Comparison of ENCODE assay signal across 9 cellular contexts in the genomic region with DNA sequence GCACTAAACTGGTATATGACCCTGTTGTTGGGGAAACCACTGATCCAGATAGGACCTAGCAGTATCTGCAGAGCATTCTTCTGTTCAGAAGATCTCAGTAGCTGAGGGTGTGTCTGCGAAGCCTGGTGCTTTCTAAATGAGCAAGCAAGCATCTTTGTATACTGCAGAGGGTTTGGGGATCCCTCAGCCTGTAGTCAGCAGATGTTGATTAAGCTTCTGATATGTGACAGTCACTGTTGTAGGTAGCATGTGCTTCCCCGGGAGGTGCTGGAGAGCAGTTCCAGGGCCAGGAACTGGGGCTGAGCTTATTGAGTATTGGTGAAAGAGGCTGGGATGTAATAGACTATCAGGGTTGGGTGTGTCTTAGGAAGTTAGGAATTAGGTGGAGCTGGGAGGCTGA. TPM values are rescaled to one million over a fixed set of nuclear protein-coding genes. Genes with fewer than 3 reads are reported as not detected.
DNase-seq lines count a peak whose midpoint lies in the region; TF ChIP-seq lines count a peak whose summit lies in the region.
"Had no signal": no experiment of that assay in that cellular context is flagged by ENCODE, and none has a peak within 500 bp of the region (broad histone marks: within the 10 kb centered on the region; RNA-seq: fewer than 3 reads in every experiment).

No MANE protein-coding gene starts in this region.

- no peaks in the 10 kb centered on the region for H3K27me3 ChIP-seq in skeletal muscle satellite cell (ENCODE audit: control insufficient read depth, insufficient read depth, low read length)

- peak overlapping the region; percentile 88 for H3K27ac Mint-ChIP-seq in activated naive CD4-positive, alpha-beta T cell treated with anti-CD3 and anti-CD28 coated beads, Interleukin-2, amount 50 U/mL, for 24 hours

- no peak for TF ChIP-seq CTCF in epithelial cell of proximal tubule (conservative IDR thresholded peaks at IDR 0.05; ENCODE audit: low read depth, low read length)

- H3K4me3 ChIP-seq in SK-N-MC (peak overlapping the region; percentile 88; the same call in 1 of the 2 replicates), epithelial cell of proximal tubule (ENCODE audit: low read depth, low read length) (peak overlapping the region; percentile 100), skeletal muscle satellite cell (ENCODE audit: low read length) (peak overlapping the region; percentile 88)

- peaks cover 56% of the 10 kb centered on the region for H3K4me1 Mint-ChIP-seq in activated naive CD4-positive, alpha-beta T cell treated with anti-CD3 and anti-CD28 coated beads, Interleukin-2, amount 50 U/mL, for 24 hours

- no peaks in the 10 kb centered on the region for H3K9me3 ChIP-seq in SK-N-MC (ENCODE audit: low read depth, low read length)
- H3K9me3 ChIP-seq in skeletal muscle satellite cell (replicated peaks; ENCODE audit: low read length), result no peaks in the 10 kb centered on the region

- no peaks in the 10 kb centered on the region for H3K9me3 Mint-ChIP-seq in activated naive CD4-positive, alpha-beta T cell treated with anti-CD3 and anti-CD28 coated beads, Interleukin-2, amount 50 U/mL, for 24 hours

- H3K36me3 ChIP-seq in SK-N-MC (ENCODE audit: insufficient read depth, low read length) (peaks cover 15% of the 10 kb centered on the region; the same call in 1 of the 2 replicates), skeletal muscle satellite cell (ENCODE audit: insufficient read depth, low read length) (peaks cover 18% of the 10 kb centered on the region)

- peak overlapping the region; percentile 97 for H3K4me3 Mint-ChIP-seq in activated naive CD4-positive, alpha-beta T cell treated with anti-CD3 and anti-CD28 coated beads, Interleukin-2, amount 50 U/mL, for 24 hours

- H3K27me3 Mint-ChIP-seq in activated naive CD4-positive, alpha-beta T cell treated with anti-CD3 and anti-CD28 coated beads, Interleukin-2, amount 50 U/mL, for 24 hours, result no peaks in the 10 kb centered on the region

- H3K4me2 ChIP-seq in skeletal muscle satellite cell (ENCODE audit: low read length), result peak overlapping the region; percentile 98

- no peak for DNase-seq in activated naive CD4-positive, alpha-beta T cell treated with Interleukin-2 at 50 U/mL for 16 hours
- DNase-seq in SK-N-MC (ENCODE audit: low read depth, low spot score) (no peak), epithelial cell of proximal tubule (ENCODE audit: low read depth) (no peak), middle frontal gyrus (ENCODE audit: extremely low spot score, low spot score) (no peak), NCI-H510A treated with DMSO at 0.1 percent for 48 hours (lab: John Stamatoyannopoulos, UW) (no peak), HuH-7.5 (ENCODE audit: low spot score) (no peak)
- DNase-seq: NCI-H510A had no signal

- H3K9ac ChIP-seq in SK-N-MC (ENCODE audit: insufficient read length), result peak overlapping the region; percentile 97
- H3K9ac ChIP-seq in skeletal muscle satellite cell (ENCODE audit: low read depth, low read length), result peak overlapping the region; percentile 99

- peaks cover 28% of the 10 kb centered on the region for H3K4me1 ChIP-seq in skeletal muscle satellite cell (ENCODE audit: control insufficient read depth, insufficient read depth, low read length)

- H3K36me3 Mint-ChIP-seq in activated naive CD4-positive, alpha-beta T cell treated with anti-CD3 and anti-CD28 coated beads, Interleukin-2, amount 50 U/mL, for 24 hours, result peaks cover 3% of the 10 kb centered on the region

- H3K27ac ChIP-seq in SK-N-MC, result no peak overlapping the region

RNA-seq across cellular contexts. Expression of gene SCAF1, which starts 1.5 kb away (rescaled TPM):
- 51.0 and 54.8 TPM in 2 replicates for total RNA-seq in epithelial cell of proximal tubule
- total RNA-seq in skeletal muscle satellite cell (2012; rRNA removed), result 17.9 and 20.0 TPM in 2 replicates

RNA-seq across cellular contexts. Expression of gene RRAS, which starts 3.5 kb away (rescaled TPM):
- total RNA-seq in epithelial cell of proximal tubule, result 33.5 and 67.2 TPM in 2 replicates
- total RNA-seq in skeletal muscle satellite cell (2012; rRNA removed), result 40.8 and 59.8 TPM in 2 replicates

RNA-seq across cellular contexts. Expression of gene IRF3, which starts 22.2 kb away (rescaled TPM):
- total RNA-seq in epithelial cell of proximal tubule, result 73.8 and 78.3 TPM in 2 replicates
- total RNA-seq in skeletal muscle satellite cell (2012; rRNA removed), result 36.5 and 38.7 TPM in 2 replicates

RNA-seq across cellular contexts. Expression of gene BCL2L12, which starts 22.3 kb away (rescaled TPM):
- 53.3 and 69.8 TPM in 2 replicates for total RNA-seq in epithelial cell of proximal tubule
- 5.3 and 9.0 TPM in 2 replicates for total RNA-seq in skeletal muscle satellite cell (2012; rRNA removed)

RNA-seq across cellular contexts. Expression of gene PRMT1, which starts 33.6 kb away (rescaled TPM):
- 186 and 629 TPM in 2 replicates for total RNA-seq in epithelial cell of proximal tubule
- total RNA-seq in skeletal muscle satellite cell (2012; rRNA removed), result 303 and 305 TPM in 2 replicates
